ENCODE assay signal across 8 cellular contexts in genomic region chr2:10079192-10079930, GRCh38. TPM values are rescaled to one million over a fixed set of nuclear protein-coding genes. Genes with fewer than 3 reads are reported as not detected.
DNase-seq lines count a peak whose midpoint lies in the region; ATAC-seq and TF ChIP-seq lines count a peak whose summit lies in the region.

No MANE protein-coding gene starts in this region.

- peaks cover 39% of the 10 kb centered on the region for H3K27me3 ChIP-seq in CD4-positive, CD25-positive, alpha-beta regulatory T cell (ENCODE audit: control insufficient read depth, insufficient read depth, low read length)
- H3K27me3 ChIP-seq in ascending aorta (no peaks in the 10 kb centered on the region), psoas muscle (ENCODE audit: insufficient read depth in 3 of 3, low read length in 2 of 3) (peaks cover 0 to 84% (median 24%) of the 10 kb centered on the region in 3 donors)

- peaks cover 6 to 22% (median 15%) of the 10 kb centered on the region in 4 donors for H3K4me1 Mint-ChIP-seq in CD4-positive, CD25-positive, alpha-beta regulatory T cell

- H3K4me1 ChIP-seq in CD4-positive, CD25-positive, alpha-beta regulatory T cell (ENCODE audit: control insufficient read depth, insufficient read depth, low read length, poor library complexity, severe bottlenecking), result peaks cover 23% of the 10 kb centered on the region
- H3K4me1 ChIP-seq in ascending aorta, result peaks cover 0 to 10% of the 10 kb centered on the region in 2 donors
- peaks cover 8% of the 10 kb centered on the region for H3K4me1 ChIP-seq in psoas muscle

- H3K27ac ChIP-seq in CD4-positive, CD25-positive, alpha-beta regulatory T cell (ENCODE audit: insufficient read depth, low read length, poor library complexity, severe bottlenecking), result no peak overlapping the region
- peak overlapping the region; percentile 85 to 98 for H3K27ac ChIP-seq in ascending aorta
- H3K27ac ChIP-seq in psoas muscle, result peak overlapping the region; percentile 9

- H3K4me3 ChIP-seq in CD4-positive, CD25-positive, alpha-beta regulatory T cell (ENCODE audit: low read depth, low read length), result no peak overlapping the region
- peak overlapping the region; percentile 84 to 95 for H3K4me3 ChIP-seq in ascending aorta
- H3K4me3 ChIP-seq in psoas muscle, result peak overlapping the region; percentile 64

- H3K36me3 Mint-ChIP-seq in CD4-positive, CD25-positive, alpha-beta regulatory T cell, result no peaks in the 10 kb centered on the region

- H3K4me3 Mint-ChIP-seq in CD4-positive, CD25-positive, alpha-beta regulatory T cell, result peak overlapping the region; percentile 86 to 92 (median 87)

- H3K9me3 ChIP-seq in CD4-positive, CD25-positive, alpha-beta regulatory T cell (ENCODE audit: control insufficient read depth in 2 of 2, low read length in 2 of 2), result no peaks in the 10 kb centered on the region
- H3K9me3 ChIP-seq in ascending aorta (no peaks in the 10 kb centered on the region), psoas muscle (no peaks in the 10 kb centered on the region)

- peaks cover 0 to 1% (median 0%) of the 10 kb centered on the region in 7 donors for H3K9me3 Mint-ChIP-seq in CD4-positive, CD25-positive, alpha-beta regulatory T cell

- peak overlapping the region in 1 of 3 donors; percentile 66 for H3K27ac Mint-ChIP-seq in CD4-positive, CD25-positive, alpha-beta regulatory T cell

- TF ChIP-seq CTCF in ascending aorta (IDR thresholded peaks at IDR 0.05) (no peak), psoas muscle (IDR thresholded peaks at IDR 0.05) (no peak)

- ATAC-seq in CD4-positive, CD25-positive, alpha-beta regulatory T cell (ENCODE audit: low read depth in 2 of 2), result peak in 1 of 2 donors; percentile 40
- ATAC-seq in GM19452 (IDR thresholded peaks at IDR 0.05; ENCODE audit: unreplicated experiment), result peak; percentile 26
- ATAC-seq in psoas muscle, result peak; percentile 39 to 73 (median 58)
- ATAC-seq in HG03378 (IDR thresholded peaks at IDR 0.05; ENCODE audit: unreplicated experiment), result no peak

- intact Hi-C loops in ascending aorta (cut with DNase I), result no loop called here
- intact Hi-C loops in psoas muscle (cut with DNase I), result no loop called here

- H3K36me3 ChIP-seq in CD4-positive, CD25-positive, alpha-beta regulatory T cell (ENCODE audit: control insufficient read depth, insufficient read depth, low read length), result no peaks in the 10 kb centered on the region
- H3K36me3 ChIP-seq in ascending aorta, result no peaks in the 10 kb centered on the region
- H3K36me3 ChIP-seq in psoas muscle (ENCODE audit: insufficient read depth in 1 of 2, low read depth in 1 of 2), result no peaks in the 10 kb centered on the region

- peaks cover 75% of the 10 kb centered on the region for H3K27me3 Mint-ChIP-seq in CD4-positive, CD25-positive, alpha-beta regulatory T cell

- 1% methylated on average over 40 to 67 of the region's 67 CpGs for WGBS in psoas muscle, 3 donors

- DNase-seq in CD4-positive, CD25-positive, alpha-beta regulatory T cell, result peak in 1 of 3 donors; percentile 42
- DNase-seq in LHCN-M2 (ENCODE audit: low read depth) (peak; percentile 21), ascending aorta (ENCODE audit: low spot score in 2 of 2) (no peak), hepatic stellate cell (ENCODE audit: low spot score) (peak; percentile 75), psoas muscle (peak; percentile 50 to 55), NCI-H2107 treated with DMSO at 0.1 percent for 48 hours (lab: John Stamatoyannopoulos, UW; ENCODE audit: unreplicated experiment) (no peak)

RNA-seq across cellular contexts. Expression of gene CYS1, which starts 0.8 kb away (rescaled TPM):
- not detected for total RNA-seq in CD4-positive, CD25-positive, alpha-beta regulatory T cell
- polyA plus RNA-seq in CD4-positive, CD25-positive, alpha-beta regulatory T cell, result not detected
- 0.13 TPM in 1 of 2 replicates, not detected in the other for total RNA-seq in LHCN-M2 (2014; rRNA removed)
- polyA plus RNA-seq in LHCN-M2 (2012), result 0.35 TPM
- total RNA-seq in ascending aorta, result 13.8 TPM
- under 1 TPM; 0.13 to 0.58 (median 0.16) TPM for total RNA-seq in psoas muscle
- polyA plus RNA-seq in psoas muscle, result under 1 TPM; 0.06 to 0.10 (median 0.07) TPM

RNA-seq across cellular contexts. Expression of gene KLF11, which starts 36.0 kb away (rescaled TPM):
- 38.9 TPM for total RNA-seq in CD4-positive, CD25-positive, alpha-beta regulatory T cell
- polyA plus RNA-seq in CD4-positive, CD25-positive, alpha-beta regulatory T cell, result 10 to 100 TPM in 2 of 4 donors, 1 to 10 TPM in 2; 5.9 to 22.3 (median 8.9) TPM
- total RNA-seq in LHCN-M2 (2014; rRNA removed), result 3.1 and 3.3 TPM in 2 replicates
- polyA plus RNA-seq in LHCN-M2 (2012), result 3.7 TPM
- 37.6 TPM for total RNA-seq in ascending aorta
- 10 to 100 TPM; 10.6 to 27.0 (median 17.3) TPM for total RNA-seq in psoas muscle
- polyA plus RNA-seq in psoas muscle, result 10 to 100 TPM in 1 of 3 donors, 1 to 10 TPM in 2; 7.0 to 11.8 (median 9.6) TPM

RNA-seq across cellular contexts. Expression of gene RRM2, which starts 43.2 kb away (rescaled TPM):
- total RNA-seq in CD4-positive, CD25-positive, alpha-beta regulatory T cell, result 7.9 TPM
- polyA plus RNA-seq in CD4-positive, CD25-positive, alpha-beta regulatory T cell, result 10 to 100 TPM in 2 of 4 donors, 1 to 10 TPM in 2; 7.9 to 25.8 (median 16.7) TPM
- total RNA-seq in LHCN-M2 (2014; rRNA removed), result 162 and 187 TPM in 2 replicates
- 93.5 TPM for polyA plus RNA-seq in LHCN-M2 (2012)
- total RNA-seq in ascending aorta, result not detected
- 1 to 10 TPM in 1 of 4 donors, under 1 TPM in 1, not detected in 2; 0.27 to 1.3 TPM for total RNA-seq in psoas muscle
- 1 to 10 TPM in 1 of 3 donors, under 1 TPM in 2; 0.35 to 9.3 (median 0.96) TPM for polyA plus RNA-seq in psoas muscle

Comparison
In these comparisons a context has a peak if more than half of its experiments do, and no peak if none do; other contexts are left out.
1. DNase-seq: peak in LHCN-M2 (single experiment), hepatic stellate cell (single experiment) and psoas muscle (2 of 2); none in ascending aorta (0 of 2) and NCI-H2107 treated with DMSO at 0.1 percent for 48 hours (single experiment).
2. RNA of gene RRM2, which starts 43.2 kb away (total RNA-seq): 162 to 187 TPM in LHCN-M2; 7.9 TPM in CD4-positive, CD25-positive, alpha-beta regulatory T cell (single experiment), 0.27 to 1.3 TPM in psoas muscle and not detected in ascending aorta (single experiment); every median in the first group is over 10 times any median in the second.